14 cellular contexts compared by ENCODE assay signal in genomic region chr15:28597471-28597870, GRCh38. TPM values are rescaled to one million over a fixed set of nuclear protein-coding genes. Genes with fewer than 3 reads are reported as not detected.
"Had no signal": no experiment of that assay in that cellular context is flagged by ENCODE, and none has a peak within 500 bp of the region (broad histone marks: within the 10 kb centered on the region; RNA-seq: fewer than 3 reads in every experiment).

No MANE protein-coding gene starts in this region.

RNA-seq across cellular contexts. Expression of gene GOLGA6L25, which starts 44.1 kb away (rescaled TPM):
- total RNA-seq: activated B cell treated with CpG ODN at 0.5 μM for 24 hours; activated CD4-positive, alpha-beta memory T cell treated with anti-CD3 and anti-CD28 coated beads for 36 hours; activated CD4-positive, alpha-beta memory T cell treated with anti-CD3 and anti-CD28 coated beads, Interleukin-2, amount 10 ng/mL, durations not matched to agents 7 days and 5 days; activated CD4-positive, alpha-beta T cell treated with anti-CD3 and anti-CD28 coated beads for 36 hours; activated CD4-positive, alpha-beta T cell treated with anti-CD3 and anti-CD28 coated beads, Interleukin-2, amount 10 ng/mL, durations not matched to agents 24 days and 14 days; activated CD4-positive, alpha-beta T cell treated with anti-CD3 and anti-CD28 coated beads, Interleukin-2, amount 10 ng/mL, durations not matched to agents 7 days and 5 days; activated CD8-positive, alpha-beta memory T cell treated with anti-CD3 and anti-CD28 coated beads for 36 hours; activated CD8-positive, alpha-beta memory T cell treated with anti-CD3 and anti-CD28 coated beads, Interleukin-2, amount 10 ng/mL, durations not matched to agents 7 days and 5 days; activated CD8-positive, alpha-beta T cell treated with anti-CD3 and anti-CD28 coated beads for 36 hours; activated CD8-positive, alpha-beta T cell treated with anti-CD3 and anti-CD28 coated beads, Interleukin-2, amount 10 ng/mL, durations not matched to agents 7 days and 5 days; T-helper 1 cell treated with Interleukin-12 subunit alpha and Interleukin-12 subunit beta and Interleukin-4 antibody, amounts not matched to agents 30 ng/mL and 1 ng/mL, for 36 hours; T-helper 17 cell; T-helper 2 cell treated with Interferon-gamma antibody and Interleukin-4, amounts not matched to agents 100 ng/mL and 5 ng/mL, for 36 hours; WTC11 had no signal
